ENCODE assay signal across 13 cellular contexts in genomic region chr3:178676942-178677606, GRCh38.
DNase-seq lines count a peak whose midpoint lies in the region; ATAC-seq and TF ChIP-seq lines count a peak whose summit lies in the region.
"Had no signal": no experiment of that assay in that cellular context is flagged by ENCODE, and none has a peak within 500 bp of the region (broad histone marks: within the 10 kb centered on the region; RNA-seq: fewer than 3 reads in every experiment).

No MANE protein-coding gene starts in this region.

- peak; percentile 29 for DNase-seq in GM13976 (ENCODE audit: low spot score)
- DNase-seq in NCI-H1105 treated with DMSO at 0.1 percent for 48 hours (lab: John Stamatoyannopoulos, UW): no peak
- no peak for DNase-seq in NCI-H2227 (lab: John Stamatoyannopoulos, UW; ENCODE audit: unreplicated experiment)
- DNase-seq in NCI-H774 (lab: John Stamatoyannopoulos, UW): no peak
- DNase-seq in NCI-H1930 (lab: John Stamatoyannopoulos, UW): no peak
- DNase-seq: activated CD4-positive, alpha-beta T cell treated with anti-CD3 and anti-CD28 coated beads for 36 hours; activated effector memory CD4-positive, alpha-beta T cell treated with Interleukin-2 at 50 U/mL for 16 hours; AML-193; naive B cell; NCI-H524 treated with DMSO at 0.1 percent for 48 hours had no signal

- no peak for TF ChIP-seq CTCF in GM13976 (IDR thresholded peaks at IDR 0.05; ENCODE audit: borderline replicate concordance, control extremely low read depth, extremely low read depth, insufficient read depth, missing control alignments)

- in situ Hi-C loops in GM13976 (cut with MboI; ENCODE audit: low sequenced_read_pairs, unreplicated experiment): no loop called here

- ATAC-seq in GM19395 (IDR thresholded peaks at IDR 0.05; ENCODE audit: unreplicated experiment) (peak; percentile 82), HG02798 (IDR thresholded peaks at IDR 0.05; ENCODE audit: poor library complexity, unreplicated experiment) (peak; percentile 77), HG03571 (IDR thresholded peaks at IDR 0.05; ENCODE audit: unreplicated experiment) (peak; percentile 59)
- ATAC-seq: activated CD4-positive, alpha-beta T cell treated with anti-CD3 and anti-CD28 coated beads for 36 hours had no signal
